In the genomic region with DNA sequence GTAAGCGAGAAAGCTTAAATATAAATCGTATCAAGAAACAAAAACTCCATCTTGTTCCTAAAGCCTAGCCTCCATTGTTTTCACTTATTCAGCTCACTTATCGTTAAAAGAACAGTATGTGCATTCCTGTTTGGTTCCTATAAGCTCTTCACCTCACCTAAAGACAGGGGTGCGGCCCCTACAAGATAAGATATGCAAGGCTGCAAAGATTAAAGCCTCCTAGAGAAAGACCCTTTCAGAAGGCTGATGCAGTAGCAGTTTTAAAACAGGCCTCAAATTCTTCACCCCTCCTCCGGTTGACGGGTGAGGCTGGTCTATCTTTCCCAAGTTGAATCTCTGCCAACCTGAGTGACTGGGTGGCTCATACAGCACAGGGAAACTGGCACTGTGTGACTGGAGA, we compare ENCODE assay signal across 22 cellular contexts. TPM values are rescaled to one million over a fixed set of nuclear protein-coding genes. Genes with fewer than 3 reads are reported as not detected.
"Had no signal": no experiment of that assay in that cellular context is flagged by ENCODE, and none has a peak within 500 bp of the region (broad histone marks: within the 10 kb centered on the region; RNA-seq: fewer than 3 reads in every experiment).

No MANE protein-coding gene starts in this region.

- H3K27me3 ChIP-seq: colonic mucosa, esophagus squamous epithelium, right atrium auricular region, tibial artery, uterus had no signal

- H3K9me3 ChIP-seq: colonic mucosa, esophagus squamous epithelium, gastroesophageal sphincter, heart left ventricle, mucosa of descending colon, psoas muscle, right atrium auricular region, tibial artery, uterus had no signal

- H3K4me1 ChIP-seq: colonic mucosa, esophagus squamous epithelium, heart left ventricle, psoas muscle, right atrium auricular region, uterus had no signal

- H3K27ac Mint-ChIP-seq: activated naive CD4-positive, alpha-beta T cell treated with anti-CD3 and anti-CD28 coated beads, Interleukin-2, amount 50 U/mL, for 72 hours; effector memory CD8-positive, alpha-beta T cell; stimulated activated naive CD8-positive, alpha-beta T cell treated with anti-CD3 and anti-CD28 coated beads, Interleukin-15, Interleukin-2, amounts not matched to agents 100 ng/mL and 50 ng/mL, for 24 hours; WTC11 had no signal

- H3K36me3 Mint-ChIP-seq: activated naive CD4-positive, alpha-beta T cell treated with anti-CD3 and anti-CD28 coated beads, Interleukin-2, amount 50 U/mL, for 72 hours; WTC11 had no signal

- H3K27ac ChIP-seq: colonic mucosa, dorsolateral prefrontal cortex, esophagus squamous epithelium, gastroesophageal sphincter, heart left ventricle, psoas muscle, right atrium auricular region, tibial artery, uterus had no signal

- H3K27me3 Mint-ChIP-seq: stimulated activated naive CD8-positive, alpha-beta T cell treated with anti-CD3 and anti-CD28 coated beads, Interleukin-15, Interleukin-2, amounts not matched to agents 100 ng/mL and 50 ng/mL, for 24 hours had no signal

- H3K4me3 ChIP-seq: colonic mucosa, dorsolateral prefrontal cortex, esophagus squamous epithelium, gastroesophageal sphincter, heart left ventricle, mucosa of descending colon, psoas muscle, right atrium auricular region, tibial artery, uterus had no signal

- H3K36me3 ChIP-seq: colonic mucosa, esophagus squamous epithelium, gastroesophageal sphincter, heart left ventricle, right atrium auricular region, tibial artery, uterus had no signal

- H3K9me3 Mint-ChIP-seq: activated naive CD4-positive, alpha-beta T cell treated with anti-CD3 and anti-CD28 coated beads, Interleukin-2, amount 50 U/mL, for 72 hours; stimulated activated naive CD8-positive, alpha-beta T cell treated with anti-CD3 and anti-CD28 coated beads, Interleukin-15, Interleukin-2, amounts not matched to agents 100 ng/mL and 50 ng/mL, for 24 hours; WTC11 had no signal

- H3K4me3 Mint-ChIP-seq: effector memory CD8-positive, alpha-beta T cell; stimulated activated naive CD8-positive, alpha-beta T cell treated with anti-CD3 and anti-CD28 coated beads, Interleukin-15, Interleukin-2, amounts not matched to agents 100 ng/mL and 50 ng/mL, for 24 hours; WTC11 had no signal

- DNase-seq: activated T-cell treated with anti-CD3 and anti-CD28 coated beads, Interleukin-2, amount 50 U/mL, for 1 hour; aorta; colonic mucosa; dorsolateral prefrontal cortex; effector memory CD8-positive, alpha-beta T cell; esophagus squamous epithelium; heart left ventricle; islet precursor cell; left cardiac atrium; mucosa of descending colon; psoas muscle; stimulated activated CD4-positive, alpha-beta T cell treated with anti-CD3 and anti-CD28 coated beads, Interleukin-12 subunit alpha, Interleukin-12 subunit beta, amount 100 ng/mL, for 4 hours; substantia nigra; T-helper 9 cell; tibial artery; uterus had no signal

RNA-seq across cellular contexts. Expression of a gene that starts 48.4 kb away (rescaled TPM):
- total RNA-seq: activated naive CD4-positive, alpha-beta T cell treated with anti-CD3 and anti-CD28 coated beads, Interleukin-2, amount 50 U/mL, for 72 hours; T-helper 1 cell treated with Interleukin-12 subunit alpha and Interleukin-12 subunit beta and Interleukin-4 antibody, amounts not matched to agents 30 ng/mL and 1 ng/mL, for 36 hours had no signal
